Comparison of ENCODE assay signal across 24 cellular contexts in the genomic region with DNA sequence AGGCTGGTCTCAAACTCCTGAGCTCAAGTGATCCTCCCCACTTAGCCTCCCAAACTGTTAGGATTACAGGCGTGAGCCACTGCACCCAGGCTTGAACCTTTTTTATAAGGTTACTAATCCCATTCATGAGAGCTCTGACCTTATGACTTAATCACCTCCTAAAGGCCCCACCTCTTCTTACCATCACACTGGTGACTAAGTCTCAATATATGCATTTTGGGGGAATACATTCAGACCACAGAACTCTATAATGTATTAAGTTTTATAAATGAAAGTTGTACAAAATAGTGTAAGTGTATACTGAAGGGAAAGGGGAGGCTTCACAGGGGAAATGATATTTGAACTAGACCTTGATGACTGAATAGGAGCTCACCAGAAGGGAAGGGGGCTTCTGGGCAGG. TPM values are rescaled to one million over a fixed set of nuclear protein-coding genes. Genes with fewer than 3 reads are reported as not detected.
DNase-seq lines count a peak whose midpoint lies in the region; FAIRE-seq and TF ChIP-seq lines count a peak whose summit lies in the region.
"Had no signal": no experiment of that assay in that cellular context is flagged by ENCODE, and none has a peak within 500 bp of the region (broad histone marks: within the 10 kb centered on the region; RNA-seq: fewer than 3 reads in every experiment).

No MANE protein-coding gene starts in this region.

- H3K36me3 Mint-ChIP-seq in HFFc6 (ENCODE audit: low read depth): no peaks in the 10 kb centered on the region
- no peaks in the 10 kb centered on the region for H3K36me3 Mint-ChIP-seq in activated T-helper 2 cell treated with anti-CD3 and anti-CD28 coated beads, Interferon-gamma antibody, Interleukin-2, Interleukin-4, amounts not matched to agents 10 μg/mL and 5 μg/mL and 100 μg/mL, durations not matched to agents 14 hours and 24 hours and 36 hours (ENCODE audit: low read depth)

- no peaks in the 10 kb centered on the region for H3K27me3 ChIP-seq in fibroblast of lung (ENCODE audit: control insufficient read depth, insufficient read depth, low read length)
- H3K27me3 ChIP-seq in smooth muscle cell (ENCODE audit: low read depth): no peaks in the 10 kb centered on the region
- H3K27me3 ChIP-seq: esophagus muscularis mucosa had no signal

- intact Hi-C loops in activated T-helper 2 cell treated with anti-CD3 and anti-CD28 coated beads, Interferon-gamma antibody, Interleukin-2, Interleukin-4, amounts not matched to agents 10 μg/mL and 5 μg/mL and 100 μg/mL, durations not matched to agents 14 hours and 24 hours and 36 hours (cut with micrococcal nuclease): no loop called here

- no peak overlapping the region for H3K9ac ChIP-seq in fibroblast of lung (ENCODE audit: insufficient read depth, low read length)
- H3K9ac ChIP-seq in smooth muscle cell (ENCODE audit: low read depth): no peak overlapping the region

- H2AFZ ChIP-seq in fibroblast of lung (ENCODE audit: low read length) (no peak overlapping the region), smooth muscle cell (ENCODE audit: low read depth) (no peak overlapping the region)

- peaks cover 4% of the 10 kb centered on the region for H3F3A ChIP-seq in smooth muscle cell (ENCODE audit: low read depth)

- FAIRE-seq in D721Med (lab: Jason Lieb, UNC): no peak
- FAIRE-seq: GM12892, TTC549 had no signal

- no peak overlapping the region for H3K27ac ChIP-seq in fibroblast of lung (ENCODE audit: insufficient read depth, low read length)
- peak overlapping the region; percentile 59 for H3K27ac ChIP-seq in smooth muscle cell (ENCODE audit: low read depth)
- H3K27ac ChIP-seq: esophagus muscularis mucosa, spleen had no signal

- no peaks in the 10 kb centered on the region for H4K20me1 ChIP-seq in fibroblast of lung (ENCODE audit: control insufficient read depth, extremely low read depth, insufficient read depth, low read length)
- no peaks in the 10 kb centered on the region for H4K20me1 ChIP-seq in smooth muscle cell (ENCODE audit: low read depth)

- H3K79me2 ChIP-seq in fibroblast of lung (ENCODE audit: control insufficient read depth, insufficient read depth, low read length) (no peaks in the 10 kb centered on the region), smooth muscle cell (ENCODE audit: low read depth) (no peaks in the 10 kb centered on the region)

- H3K4me1 ChIP-seq in fibroblast of lung (ENCODE audit: control insufficient read depth, extremely low read depth, insufficient read depth, low read length) (peaks cover 2% of the 10 kb centered on the region), smooth muscle cell (ENCODE audit: low read depth) (no peaks in the 10 kb centered on the region)
- H3K4me1 ChIP-seq: spleen had no signal

- H3K9me3 ChIP-seq in fibroblast of lung (ENCODE audit: control insufficient read depth, insufficient read depth, low read depth, low read length): no peaks in the 10 kb centered on the region
- no peaks in the 10 kb centered on the region for H3K9me3 ChIP-seq in smooth muscle cell (replicated peaks; ENCODE audit: low read depth)
- H3K9me3 ChIP-seq: esophagus muscularis mucosa, spleen had no signal

- TF ChIP-seq CTCF in HFFc6 (IDR thresholded peaks at IDR 0.05) (no peak), fibroblast of lung (conservative IDR thresholded peaks at IDR 0.05 in 1 of 2, IDR thresholded peaks at IDR 0.05 in 1 of 2; ENCODE audit: low read depth in 1 of 2, low read length in 2 of 2) (no peak), smooth muscle cell (IDR thresholded peaks at IDR 0.05; ENCODE audit: borderline replicate concordance, insufficient read depth, poor library complexity, severe bottlenecking) (no peak), D721Med (IDR thresholded peaks at IDR 0.05; ENCODE audit: insufficient read depth, missing control alignments) (no peak)

- peaks cover 38% of the 10 kb centered on the region for H3K4me1 Mint-ChIP-seq in HFFc6 (ENCODE audit: low read depth)
- H3K4me1 Mint-ChIP-seq in activated T-helper 2 cell treated with anti-CD3 and anti-CD28 coated beads, Interferon-gamma antibody, Interleukin-2, Interleukin-4, amounts not matched to agents 10 μg/mL and 5 μg/mL and 100 μg/mL, durations not matched to agents 14 hours and 24 hours and 36 hours (ENCODE audit: low read depth): peaks cover 3% of the 10 kb centered on the region

- H3K27ac Mint-ChIP-seq in HFFc6: no peak overlapping the region
- H3K27ac Mint-ChIP-seq in activated T-helper 2 cell treated with anti-CD3 and anti-CD28 coated beads, Interferon-gamma antibody, Interleukin-2, Interleukin-4, amounts not matched to agents 10 μg/mL and 5 μg/mL and 100 μg/mL, durations not matched to agents 14 hours and 24 hours and 36 hours: no peak overlapping the region
- H3K27ac Mint-ChIP-seq: activated naive CD8-positive, alpha-beta T cell; naive thymus-derived CD4-positive, alpha-beta T cell had no signal

- H3K9me3 Mint-ChIP-seq in HFFc6: no peaks in the 10 kb centered on the region
- H3K9me3 Mint-ChIP-seq in activated T-helper 2 cell treated with anti-CD3 and anti-CD28 coated beads, Interferon-gamma antibody, Interleukin-2, Interleukin-4, amounts not matched to agents 10 μg/mL and 5 μg/mL and 100 μg/mL, durations not matched to agents 14 hours and 24 hours and 36 hours: no peaks in the 10 kb centered on the region

- H3K4me3 ChIP-seq in fibroblast of lung (replicated peaks in 1 of 4; ENCODE audit: control extremely low read depth in 1 of 4, insufficient read depth in 1 of 4, low read depth in 3 of 4, low read length in 4 of 4): no peak overlapping the region
- no peak overlapping the region for H3K4me3 ChIP-seq in smooth muscle cell
- H3K4me3 ChIP-seq: esophagus muscularis mucosa, spleen had no signal

- peak; percentile 22 for DNase-seq in HFFc6
- DNase-seq in RPMI7951 (ENCODE audit: low read depth): peak; percentile 29
- peak; percentile 46 to 50 for DNase-seq in fibroblast of lung (ENCODE audit: low read depth in 2 of 2)
- DNase-seq in smooth muscle cell (lab: John Stamatoyannopoulos, UW; ENCODE audit: unreplicated experiment): no peak
- DNase-seq in activated T-helper 2 cell treated with anti-CD3 and anti-CD28 coated beads, Interferon-gamma antibody, Interleukin-2, Interleukin-4, amounts not matched to agents 10 μg/mL and 5 μg/mL and 100 μg/mL, durations not matched to agents 14 hours and 24 hours and 36 hours (ENCODE audit: low spot score): no peak
- no peak for DNase-seq in SK-N-DZ (ENCODE audit: low spot score)
- DNase-seq in D721Med (ENCODE audit: insufficient read length, low spot score): no peak
- DNase-seq: activated CD4-positive, alpha-beta T cell treated with anti-CD3 and anti-CD28 coated beads for 4 hours; DMS79; effector CD8-positive, alpha-beta T cell; left colon; mesendoderm; naive thymus-derived CD4-positive, alpha-beta T cell; NCI-H1105; NCI-H510A; retina; spleen; stimulated activated CD4-positive, alpha-beta T cell treated with anti-CD3 and anti-CD28 coated beads, Interleukin-4, amount 100 ng/mL, for 1 hour; stimulated activated naive CD4-positive, alpha-beta T cell; SW 1271 had no signal

- H3K36me3 ChIP-seq in fibroblast of lung (ENCODE audit: control insufficient read depth, insufficient read depth, low read length) (no peaks in the 10 kb centered on the region), smooth muscle cell (ENCODE audit: low read depth) (no peaks in the 10 kb centered on the region)
- H3K36me3 ChIP-seq: esophagus muscularis mucosa, spleen had no signal

- 45% methylated on average over 1 of the region's 1 CpG for WGBS in smooth muscle cell (ENCODE audit: low lambda C conversion rate)

- H3K27me3 Mint-ChIP-seq in HFFc6 (ENCODE audit: insufficient read depth): no peaks in the 10 kb centered on the region; the same call in none of the 2 replicates
- H3K27me3 Mint-ChIP-seq in activated T-helper 2 cell treated with anti-CD3 and anti-CD28 coated beads, Interferon-gamma antibody, Interleukin-2, Interleukin-4, amounts not matched to agents 10 μg/mL and 5 μg/mL and 100 μg/mL, durations not matched to agents 14 hours and 24 hours and 36 hours (ENCODE audit: low read depth): peaks cover 5% of the 10 kb centered on the region

- no peak overlapping the region for H3K4me3 Mint-ChIP-seq in HFFc6
- H3K4me3 Mint-ChIP-seq in activated T-helper 2 cell treated with anti-CD3 and anti-CD28 coated beads, Interferon-gamma antibody, Interleukin-2, Interleukin-4, amounts not matched to agents 10 μg/mL and 5 μg/mL and 100 μg/mL, durations not matched to agents 14 hours and 24 hours and 36 hours (ENCODE audit: low read depth): no peak overlapping the region
- H3K4me3 Mint-ChIP-seq: activated naive CD8-positive, alpha-beta T cell; naive thymus-derived CD4-positive, alpha-beta T cell had no signal

- H3K4me2 ChIP-seq in fibroblast of lung (ENCODE audit: extremely low read depth, insufficient read depth, low read length) (no peak overlapping the region), smooth muscle cell (peak overlapping the region; percentile 33)

RNA-seq across cellular contexts. Expression of a gene that starts 28.4 kb away (rescaled TPM):
- 100 to 1,000 TPM; 139 to 165 (median 155) TPM for total RNA-seq in HFFc6 (2021; fragmentation: NEBNext Ultra II Directional; extraction: Animal tissue kit (Norgen Biotek cat#: 25700))
- total RNA-seq in RPMI7951 (2014; rRNA removed; shearing (Covaris generic)): 82.2 and 96.2 TPM in 2 replicates
- 127 and 173 TPM in 2 replicates for total RNA-seq in fibroblast of lung
- 184 and 190 TPM in 2 replicates for polyA plus RNA-seq in fibroblast of lung
- 107 and 125 TPM in 2 replicates for polyA plus RNA-seq in fibroblast of lung (2012)
- polyA minus RNA-seq in fibroblast of lung (ENCODE audit: low replicate concordance): 147 and 168 TPM in 2 replicates
- 144 and 168 TPM in 2 replicates for total RNA-seq in smooth muscle cell
- 128 and 151 TPM in 2 replicates for polyA plus RNA-seq in smooth muscle cell
- total RNA-seq in activated T-helper 2 cell treated with anti-CD3 and anti-CD28 coated beads, Interferon-gamma antibody, Interleukin-2, Interleukin-4, amounts not matched to agents 10 μg/mL and 5 μg/mL and 100 μg/mL, durations not matched to agents 14 hours and 24 hours and 36 hours: 3.2 and 3.5 TPM in 2 replicates
- 77.5 and 99.4 TPM in 2 replicates for polyA plus RNA-seq in SK-N-DZ (2014; cell fraction: cytosol; rRNA removed)
- 86.4 and 105 TPM in 2 replicates for polyA plus RNA-seq in SK-N-DZ (2014; cell fraction: nucleus; rRNA removed)

Comparison
In these comparisons a context has a peak if more than half of its experiments do, and no peak if none do; other contexts are left out.
1. DNase-seq: peak in HFFc6 (single experiment), RPMI7951 (single experiment) and fibroblast of lung (2 of 2); none in smooth muscle cell (single experiment), activated T-helper 2 cell treated with anti-CD3 and anti-CD28 coated beads, Interferon-gamma antibody, Interleukin-2, Interleukin-4, amounts not matched to agents 10 μg/mL and 5 μg/mL and 100 μg/mL, durations not matched to agents 14 hours and 24 hours and 36 hours (single experiment), SK-N-DZ (single experiment) and D721Med (single experiment).
2. RNA of a gene that starts 28.4 kb away (total RNA-seq): 127 to 173 TPM in fibroblast of lung, 139 to 165 TPM in HFFc6, 144 to 168 TPM in smooth muscle cell and 82.2 to 96.2 TPM in RPMI7951; 3.2 to 3.5 TPM in activated T-helper 2 cell treated with anti-CD3 and anti-CD28 coated beads, Interferon-gamma antibody, Interleukin-2, Interleukin-4, amounts not matched to agents 10 μg/mL and 5 μg/mL and 100 μg/mL, durations not matched to agents 14 hours and 24 hours and 36 hours; every median in the first group is over 10 times any median in the second.